8 cellular contexts compared by ENCODE assay signal in the genomic region with DNA sequence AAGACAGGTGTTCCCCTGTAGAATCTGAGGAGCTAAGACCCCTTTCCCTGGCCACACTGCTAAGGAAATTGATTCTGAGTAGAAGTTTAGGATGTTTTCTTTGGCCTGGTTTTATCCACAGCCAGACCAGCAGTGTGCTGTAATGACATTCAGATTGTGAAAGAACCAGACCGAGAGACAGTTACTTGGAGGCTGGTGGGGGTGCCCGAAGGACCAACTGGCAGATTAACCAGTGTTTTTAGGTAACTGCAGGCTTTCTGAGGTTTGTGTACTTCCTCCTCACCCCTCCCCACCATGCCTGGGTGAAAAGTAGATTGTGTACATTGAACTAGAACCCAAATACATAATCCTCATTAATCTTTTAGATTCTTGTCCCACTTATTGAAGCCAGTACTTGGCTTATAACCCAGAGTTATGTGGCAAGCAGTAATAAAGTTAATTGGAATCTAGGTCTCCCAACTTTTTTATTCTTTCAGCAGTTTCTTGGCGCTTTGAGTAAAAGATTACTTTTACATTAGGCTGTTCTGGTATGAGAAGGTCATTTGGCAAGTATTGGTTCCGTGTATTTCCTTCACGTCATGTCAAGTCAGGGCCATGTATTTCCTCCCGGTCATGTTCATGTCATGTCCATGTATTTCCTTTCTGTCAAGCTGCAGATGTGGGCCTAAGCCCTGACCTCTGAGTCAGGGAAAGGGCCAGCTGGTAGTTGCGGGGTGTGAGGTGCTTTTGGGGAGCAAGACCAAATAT.
DNase-seq lines count a peak whose midpoint lies in the region; ATAC-seq and TF ChIP-seq lines count a peak whose summit lies in the region.

No MANE protein-coding gene starts in this region.

- peak; percentile 32 for DNase-seq in CD1c-positive myeloid dendritic cell (ENCODE audit: extremely low spot score)
- DNase-seq in SIG-M5 (lab: John Stamatoyannopoulos, UW) = peak; percentile 29
- peak; percentile 69 for DNase-seq in fibroblast of gingiva (ENCODE audit: low read depth)
- DNase-seq in omental fat pad (ENCODE audit: low spot score) = no peak
- no peak for DNase-seq in GM10248 (ENCODE audit: extremely low spot score)
- no peak for DNase-seq in activated CD4-positive, CD25-positive, alpha-beta regulatory T cell treated with anti-CD3 and anti-CD28 coated beads, Interleukin-2, amount 50 U/mL, for 72 hours
- no peak for DNase-seq in NCI-H446 (lab: John Stamatoyannopoulos, UW)

- TF ChIP-seq CTCF in omental fat pad (IDR thresholded peaks at IDR 0.05) (no peak), GM10248 (IDR thresholded peaks at IDR 0.05; ENCODE audit: control extremely low read depth, extremely low read depth, low read depth, missing control alignments) (no peak)

- ATAC-seq in omental fat pad (ENCODE audit: low FRiP score) (peak; percentile 44), GM19328 (IDR thresholded peaks at IDR 0.05; ENCODE audit: unreplicated experiment) (no peak)

- CTCF ChIA-PET in GM10248 (lab: Yijun Ruan, JAX) = no interaction called here

- POLR2A ChIA-PET in GM10248 (lab: Yijun Ruan, JAX) = no interaction called here

Comparison
In these comparisons a context has a peak if more than half of its experiments do, and no peak if none do; other contexts are left out.
1. DNase-seq: peak in CD1c-positive myeloid dendritic cell (single experiment), SIG-M5 (single experiment) and fibroblast of gingiva (single experiment); none in omental fat pad (single experiment), GM10248 (single experiment), activated CD4-positive, CD25-positive, alpha-beta regulatory T cell treated with anti-CD3 and anti-CD28 coated beads, Interleukin-2, amount 50 U/mL, for 72 hours (single experiment) and NCI-H446 (0 of 2).